ENCODE assay signal across 10 cellular contexts in genomic region chr1:184160942-184161698, GRCh38.
DNase-seq lines count a peak whose midpoint lies in the region; ATAC-seq and TF ChIP-seq lines count a peak whose summit lies in the region.
"Had no signal": no experiment of that assay in that cellular context is flagged by ENCODE, and none has a peak within 500 bp of the region (broad histone marks: within the 10 kb centered on the region; RNA-seq: fewer than 3 reads in every experiment).

No MANE protein-coding gene starts in this region.

- H3K9me3 ChIP-seq in esophagus squamous epithelium: no peaks in the 10 kb centered on the region

- no peak overlapping the region for H3K4me3 Mint-ChIP-seq in progenitor cell of endocrine pancreas (ENCODE audit: low read depth)
- H3K4me3 Mint-ChIP-seq in immature natural killer cell: no peak overlapping the region

- peak; percentile 68 for DNase-seq in GM03348 (ENCODE audit: low spot score)
- DNase-seq in esophagus squamous epithelium (lab: John Stamatoyannopoulos, UW): no peak
- no peak for DNase-seq in sciatic nerve (ENCODE audit: low spot score)
- DNase-seq in COLO668 (lab: John Stamatoyannopoulos, UW; ENCODE audit: unreplicated experiment): no peak
- no peak for DNase-seq in SKM-1 treated with dmso at 0.1 percent for 144 hours (lab: John Stamatoyannopoulos, UW; ENCODE audit: unreplicated experiment)
- DNase-seq in progenitor cell of endocrine pancreas (ENCODE audit: low spot score, unreplicated experiment): no peak
- DNase-seq in immature natural killer cell: no peak
- DNase-seq: NCI-H1417 treated with DMSO at 0.1 percent for 48 hours had no signal

- H3K4me1 ChIP-seq in esophagus squamous epithelium: peaks cover 0 to 7% (median 4%) of the 10 kb centered on the region in 3 donors

- H3K27me3 Mint-ChIP-seq in progenitor cell of endocrine pancreas (no peaks in the 10 kb centered on the region), immature natural killer cell (ENCODE audit: low read depth in 3 of 3) (peaks cover 2 to 7% (median 6%) of the 10 kb centered on the region in 3 donors)

- H3K9me3 Mint-ChIP-seq in progenitor cell of endocrine pancreas (ENCODE audit: low read depth) (no peaks in the 10 kb centered on the region), immature natural killer cell (no peaks in the 10 kb centered on the region)
- H3K9me3 Mint-ChIP-seq: activated naive CD4-positive, alpha-beta T cell treated with anti-CD3 and anti-CD28 coated beads, Interleukin-2, amount 50 U/mL, for 72 hours had no signal

- no peaks in the 10 kb centered on the region for H3K36me3 Mint-ChIP-seq in progenitor cell of endocrine pancreas (ENCODE audit: insufficient read depth)
- no peaks in the 10 kb centered on the region for H3K36me3 Mint-ChIP-seq in immature natural killer cell
- H3K36me3 Mint-ChIP-seq: activated naive CD4-positive, alpha-beta T cell treated with anti-CD3 and anti-CD28 coated beads, Interleukin-2, amount 50 U/mL, for 72 hours had no signal

- H3K27ac Mint-ChIP-seq in progenitor cell of endocrine pancreas (no peak overlapping the region), immature natural killer cell (no peak overlapping the region)
- H3K27ac Mint-ChIP-seq: activated naive CD4-positive, alpha-beta T cell treated with anti-CD3 and anti-CD28 coated beads, Interleukin-2, amount 50 U/mL, for 72 hours had no signal

- TF ChIP-seq CTCF in esophagus squamous epithelium (IDR thresholded peaks at IDR 0.05) (no peak), progenitor cell of endocrine pancreas (IDR thresholded peaks at IDR 0.05; ENCODE audit: unreplicated experiment) (no peak)

- H3K4me1 Mint-ChIP-seq in progenitor cell of endocrine pancreas (ENCODE audit: low read depth) (peaks cover 8% of the 10 kb centered on the region), immature natural killer cell (peaks cover 2 to 6% of the 10 kb centered on the region in 2 donors)

- ATAC-seq in HG03439 (IDR thresholded peaks at IDR 0.05; ENCODE audit: unreplicated experiment): peak; percentile 41
- ATAC-seq in sciatic nerve: peak; percentile 50

- no peak overlapping the region for H3K4me3 ChIP-seq in esophagus squamous epithelium

- H3K27me3 ChIP-seq in esophagus squamous epithelium: no peaks in the 10 kb centered on the region

- 35 to 43% methylated on average over 3 of the region's 3 CpGs for WGBS in esophagus squamous epithelium, 2 donors

- no peaks in the 10 kb centered on the region for H3K36me3 ChIP-seq in esophagus squamous epithelium

- no peak for TF ChIP-seq POLR2A in esophagus squamous epithelium (IDR thresholded peaks at IDR 0.05)

- H3K27ac ChIP-seq in esophagus squamous epithelium: peak overlapping the region in 3 of 4 donors; percentile 24 to 70 (median 50)

- intact Hi-C loops in esophagus squamous epithelium (cut with DNase I) (loop anchor here (2.0 kb wide), 1 partner anchor 16 kb away; no protein-coding TSS in a partner anchor), sciatic nerve (cut with DNase I) (no loop called here)
